Comparison of ENCODE assay signal across 36 cellular contexts in the genomic region with DNA sequence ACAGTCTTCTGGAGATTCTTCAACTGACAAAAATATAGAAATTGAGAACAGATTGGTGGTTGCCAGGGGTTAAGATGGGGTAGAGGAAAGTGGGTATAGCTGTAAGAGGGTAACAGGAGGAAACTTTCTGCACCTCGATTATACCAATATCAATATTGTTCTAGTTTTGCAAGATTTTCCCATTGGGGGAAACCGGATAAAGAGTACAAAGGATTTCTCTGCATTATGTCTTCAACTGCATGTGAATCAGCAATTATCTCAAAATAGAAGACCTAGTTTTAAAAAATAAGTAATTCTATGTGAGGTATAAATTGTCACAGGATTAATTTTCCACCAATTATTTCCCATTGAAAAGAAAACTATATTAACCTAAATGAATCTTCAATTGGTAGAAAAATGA.
"Had no signal": no experiment of that assay in that cellular context is flagged by ENCODE, and none has a peak within 500 bp of the region (broad histone marks: within the 10 kb centered on the region; RNA-seq: fewer than 3 reads in every experiment).

No MANE protein-coding gene starts in this region.

- H3K27me3 Mint-ChIP-seq: activated naive CD4-positive, alpha-beta T cell treated with anti-CD3 and anti-CD28 coated beads, Interleukin-2, amount 10 ng/mL, durations not matched to agents 7 days and 5 days; activated naive CD4-positive, alpha-beta T cell treated with anti-CD3 and anti-CD28 coated beads, Interleukin-2, amount 50 U/mL, for 24 hours; activated naive CD8-positive, alpha-beta T cell; activated naive CD8-positive, alpha-beta T cell treated with anti-CD3 and anti-CD28 coated beads for 36 hours; activated naive CD8-positive, alpha-beta T cell treated with anti-CD3 and anti-CD28 coated beads, Interleukin-2, amount 10 ng/mL, durations not matched to agents 7 days and 5 days; activated naive CD8-positive, alpha-beta T cell treated with anti-CD3 and anti-CD28 coated beads, Interleukin-2, amount 50 U/mL, for 24 hours; activated T-helper 17 cell treated with anti-CD3 and anti-CD28 coated beads, Interleukin-2, amount 50 U/mL, for 72 hours; brain; central memory CD8-positive, alpha-beta T cell had no signal

- H3K27ac Mint-ChIP-seq: activated naive CD4-positive, alpha-beta T cell treated with anti-CD3 and anti-CD28 coated beads for 36 hours; activated naive CD4-positive, alpha-beta T cell treated with anti-CD3 and anti-CD28 coated beads, Interleukin-2, amount 10 ng/mL, durations not matched to agents 7 days and 5 days; activated naive CD4-positive, alpha-beta T cell treated with anti-CD3 and anti-CD28 coated beads, Interleukin-2, amount 50 U/mL, for 24 hours; activated naive CD4-positive, alpha-beta T cell treated with anti-CD3 and anti-CD28 coated beads, Interleukin-2, amount 50 U/mL, for 72 hours; activated naive CD8-positive, alpha-beta T cell; activated naive CD8-positive, alpha-beta T cell treated with anti-CD3 and anti-CD28 coated beads for 36 hours; activated naive CD8-positive, alpha-beta T cell treated with anti-CD3 and anti-CD28 coated beads, Interleukin-2, amount 10 ng/mL, durations not matched to agents 7 days and 5 days; activated naive CD8-positive, alpha-beta T cell treated with anti-CD3 and anti-CD28 coated beads, Interleukin-2, amount 50 U/mL, for 24 hours; activated T-cell treated with anti-CD3 and anti-CD28 coated beads, Interleukin-2, amount 50 U/mL, for 72 hours; activated T-helper 1 cell treated with anti-CD3 and anti-CD28 coated beads, Interleukin-12 subunit alpha, Interleukin-12 subunit beta, Interleukin-2, Interleukin-4 antibody, amounts not matched to agents 30 ng/mL and 10 ng/mL and 1 ng/mL, durations not matched to agents 14 hours and 24 hours and 36 hours; activated T-helper 17 cell treated with anti-CD3 and anti-CD28 coated beads, Interleukin-2, amount 50 U/mL, for 72 hours; activated T-helper 2 cell treated with anti-CD3 and anti-CD28 coated beads, Interferon-gamma antibody, Interleukin-2, Interleukin-4, amounts not matched to agents 10 μg/mL and 5 μg/mL and 100 μg/mL, durations not matched to agents 14 hours and 24 hours and 36 hours; brain had no signal

- H3K36me3 Mint-ChIP-seq: activated naive CD4-positive, alpha-beta T cell treated with anti-CD3 and anti-CD28 coated beads, Interleukin-2, amount 50 U/mL, for 72 hours had no signal

- H3K4me3 ChIP-seq: adrenal gland, ascending aorta, body of pancreas, breast epithelium, cardiac muscle cell had no signal

- H3K4me1 ChIP-seq: breast epithelium had no signal

- H3K27ac ChIP-seq: ascending aorta, body of pancreas, brain microvascular endothelial cell, breast epithelium had no signal

- H3K4me3 Mint-ChIP-seq: activated naive CD4-positive, alpha-beta T cell treated with anti-CD3 and anti-CD28 coated beads for 36 hours; activated naive CD4-positive, alpha-beta T cell treated with anti-CD3 and anti-CD28 coated beads, Interleukin-2, amount 10 ng/mL, durations not matched to agents 7 days and 5 days; activated naive CD4-positive, alpha-beta T cell treated with anti-CD3 and anti-CD28 coated beads, Interleukin-2, amount 50 U/mL, for 24 hours; activated naive CD8-positive, alpha-beta T cell; activated naive CD8-positive, alpha-beta T cell treated with anti-CD3 and anti-CD28 coated beads for 36 hours; activated naive CD8-positive, alpha-beta T cell treated with anti-CD3 and anti-CD28 coated beads, Interleukin-2, amount 10 ng/mL, durations not matched to agents 7 days and 5 days; activated naive CD8-positive, alpha-beta T cell treated with anti-CD3 and anti-CD28 coated beads, Interleukin-2, amount 50 U/mL, for 24 hours; activated T-cell treated with anti-CD3 and anti-CD28 coated beads, Interleukin-2, amount 50 U/mL, for 4 hours; activated T-cell treated with anti-CD3 and anti-CD28 coated beads, Interleukin-2, amount 50 U/mL, for 72 hours; activated T-helper 1 cell treated with anti-CD3 and anti-CD28 coated beads, Interleukin-12 subunit alpha, Interleukin-12 subunit beta, Interleukin-2, Interleukin-4 antibody, amounts not matched to agents 30 ng/mL and 10 ng/mL and 1 ng/mL, durations not matched to agents 14 hours and 24 hours and 36 hours; activated T-helper 17 cell treated with anti-CD3 and anti-CD28 coated beads, Interleukin-2, amount 50 U/mL, for 72 hours; brain; central memory CD8-positive, alpha-beta T cell had no signal

- H3K36me3 ChIP-seq: adrenal gland, ascending aorta, brain microvascular endothelial cell, breast epithelium, cardiac muscle cell had no signal

- H3K9me3 Mint-ChIP-seq: activated naive CD4-positive, alpha-beta T cell treated with anti-CD3 and anti-CD28 coated beads for 36 hours; activated naive CD4-positive, alpha-beta T cell treated with anti-CD3 and anti-CD28 coated beads, Interleukin-2, amount 10 ng/mL, durations not matched to agents 7 days and 5 days; activated naive CD4-positive, alpha-beta T cell treated with anti-CD3 and anti-CD28 coated beads, Interleukin-2, amount 50 U/mL, for 24 hours; activated naive CD4-positive, alpha-beta T cell treated with anti-CD3 and anti-CD28 coated beads, Interleukin-2, amount 50 U/mL, for 72 hours; activated naive CD8-positive, alpha-beta T cell treated with anti-CD3 and anti-CD28 coated beads, Interleukin-2, amount 50 U/mL, for 24 hours; activated T-cell treated with anti-CD3 and anti-CD28 coated beads, Interleukin-2, amount 50 U/mL, for 4 hours; activated T-cell treated with anti-CD3 and anti-CD28 coated beads, Interleukin-2, amount 50 U/mL, for 72 hours; activated T-helper 1 cell treated with anti-CD3 and anti-CD28 coated beads, Interleukin-12 subunit alpha, Interleukin-12 subunit beta, Interleukin-2, Interleukin-4 antibody, amounts not matched to agents 30 ng/mL and 10 ng/mL and 1 ng/mL, durations not matched to agents 14 hours and 24 hours and 36 hours; activated T-helper 17 cell treated with anti-CD3 and anti-CD28 coated beads, Interleukin-2, amount 50 U/mL, for 72 hours; central memory CD8-positive, alpha-beta T cell had no signal

- H3K9me3 ChIP-seq: ascending aorta, body of pancreas, breast epithelium had no signal

- DNase-seq: activated effector memory CD4-positive, alpha-beta T cell treated with anti-CD3 and anti-CD28 coated beads, Interleukin-2, amount 50 U/mL, for 16 hours; activated effector memory CD4-positive, alpha-beta T cell treated with Interleukin-2 at 50 U/mL for 16 hours; activated gamma-delta T cell; activated gamma-delta T cell treated with Interleukin-2 at 50 U/mL for 16 hours; activated naive CD4-positive, alpha-beta T cell; activated naive CD4-positive, alpha-beta T cell treated with anti-CD3 and anti-CD28 coated beads for 36 hours; activated naive CD4-positive, alpha-beta T cell treated with anti-CD3 and anti-CD28 coated beads, Interleukin-2, amount 10 ng/mL, durations not matched to agents 7 days and 5 days; activated naive CD4-positive, alpha-beta T cell treated with anti-CD3 and anti-CD28 coated beads, Interleukin-2, amount 50 U/mL, for 16 hours; activated naive CD4-positive, alpha-beta T cell treated with Interleukin-2 at 50 U/mL for 16 hours; activated naive CD8-positive, alpha-beta T cell treated with anti-CD3 and anti-CD28 coated beads for 36 hours; activated naive CD8-positive, alpha-beta T cell treated with anti-CD3 and anti-CD28 coated beads, Interleukin-2, amount 10 ng/mL, durations not matched to agents 7 days and 5 days; activated naive CD8-positive, alpha-beta T cell treated with anti-CD3 and anti-CD28 coated beads, Interleukin-2, amount 50 U/mL, for 24 hours; activated T-cell treated with anti-CD3 and anti-CD28 coated beads, Interleukin-2, amount 50 U/mL, for 4 hours; activated T-cell treated with anti-CD3 and anti-CD28 coated beads, Interleukin-2, amount 50 U/mL, for 48 hours; activated T-cell treated with anti-CD3 and anti-CD28 coated beads, Interleukin-2, amount 50 U/mL, for 72 hours; adrenal gland; amniotic stem cell; amygdala; anterior cingulate cortex; aorta; body of pancreas; brain microvascular endothelial cell; caudate nucleus; central memory CD4-positive, alpha-beta T cell; cerebellar nuclear complex had no signal
